ENCODE assay signal across 16 cellular contexts in genomic region chr15:62503451-62503850, GRCh38.
A peak's percentile ranks its signal among the peaks of the same experiment; 100 is the strongest.
DNase-seq lines count a peak whose midpoint lies in the region; ATAC-seq, FAIRE-seq and TF ChIP-seq lines count a peak whose summit lies in the region.
"Had no signal": no experiment of that assay in that cellular context is flagged by ENCODE, and none has a peak within 500 bp of the region (broad histone marks: within the 10 kb centered on the region; RNA-seq: fewer than 3 reads in every experiment).

No MANE protein-coding gene starts in this region.

- H3K9me2 ChIP-seq in Karpas-422 (replicated peaks; ENCODE audit: insufficient read depth, low read length) = no peaks in the 10 kb centered on the region

- H3K36me3 ChIP-seq in HepG2 (replicated peaks in 1 of 2; ENCODE audit: control insufficient read depth in 1 of 2, insufficient read depth in 2 of 2, low read length in 2 of 2) = no peaks in the 10 kb centered on the region
- no peaks in the 10 kb centered on the region for H3K36me3 ChIP-seq in Karpas-422 (ENCODE audit: insufficient read depth, low read length)

- 88% methylated on average over 1 of the region's 1 CpG for WGBS in HepG2 (ENCODE audit: low lambda C conversion rate)

- no peak for TF ChIP-seq EP300 in HepG2 (IDR thresholded peaks at IDR 0.05; ENCODE audit: low read depth in 2 of 2, low read length in 2 of 2)
- no peak for TF ChIP-seq EP300 in HepG2 (CRISPR knock-in tag; IDR thresholded peaks at IDR 0.05; ENCODE audit: borderline replicate concordance)

- H4K20me1 ChIP-seq in HepG2 (ENCODE audit: insufficient read depth, low read length) = no peaks in the 10 kb centered on the region
- no peaks in the 10 kb centered on the region for H4K20me1 ChIP-seq in Karpas-422 (ENCODE audit: insufficient read depth, low read depth, low read length)

- no peak overlapping the region for H3K4me3 ChIP-seq in astrocyte of the cerebellum (ENCODE audit: low read depth, low read length)
- no peak overlapping the region for H3K4me3 ChIP-seq in HepG2 (replicated peaks in 1 of 3; ENCODE audit: insufficient read depth in 1 of 3, low read depth in 2 of 3, low read length in 3 of 3)
- H3K4me3 ChIP-seq in Karpas-422 (ENCODE audit: low read length) = no peak overlapping the region
- H3K4me3 ChIP-seq: skin epidermis had no signal

- H3K27me3 ChIP-seq in HepG2 (ENCODE audit: control insufficient read depth in 1 of 2, insufficient read depth in 2 of 2, low read length in 2 of 2) (no peaks in the 10 kb centered on the region), Karpas-422 (ENCODE audit: low read length) (no peaks in the 10 kb centered on the region)

- POLR2A ChIA-PET in HepG2 (lab: Yijun Ruan, JAX) = no interaction called here

- in situ Hi-C loops in astrocyte of the cerebellum (cut with HindIII; ENCODE audit: low sequenced_read_pairs) = no loop called here
- in situ Hi-C loops in HepG2 (cut with HindIII; ENCODE audit: extremely low pct_ligation_motif_present, low pct_unique_long_range_greater_than_20kb) = no loop called here

- no peaks in the 10 kb centered on the region for H3K9me3 ChIP-seq in HepG2 (ENCODE audit: low read length)
- H3K9me3 ChIP-seq in Karpas-422 (ENCODE audit: low read length) = no peaks in the 10 kb centered on the region

- CTCF ChIA-PET in HepG2 (lab: Yijun Ruan, JAX; ENCODE audit: low intra/inter-chr PET ratio, low total read pairs) = no interaction called here

- intact Hi-C loops in HepG2 (cut with micrococcal nuclease; ENCODE audit: unreplicated experiment) = no loop called here

- H3K79me2 ChIP-seq in HepG2 (ENCODE audit: insufficient read depth, low read length) (no peaks in the 10 kb centered on the region), Karpas-422 (ENCODE audit: low read length) (no peaks in the 10 kb centered on the region)

- H3K9ac ChIP-seq in HepG2 (ENCODE audit: insufficient read depth, low read depth, low read length) = no peak overlapping the region
- no peak overlapping the region for H3K9ac ChIP-seq in Karpas-422 (ENCODE audit: low read length)

- TF ChIP-seq CTCF in astrocyte of the cerebellum (IDR thresholded peaks at IDR 0.05; ENCODE audit: low read depth, low read length, missing control alignments) = no peak
- no peak for TF ChIP-seq CTCF in HepG2 (CRISPR knock-in tag; IDR thresholded peaks at IDR 0.05)

- no peak for FAIRE-seq in HepG2 (lab: Jason Lieb, UNC)
- FAIRE-seq: GM12892 had no signal

- no TSS peak for BruUV-seq in HepG2 (replicated peaks; lab: Mats Ljungman, UMichigan)

- no peak for TF ChIP-seq POLR2A in HepG2 (IDR thresholded peaks at IDR 0.05; ENCODE audit: insufficient read depth in 1 of 2, low read depth in 2 of 2, low read length in 2 of 2)

- ATAC-seq in HepG2 (no peak), GM21619 (IDR thresholded peaks at IDR 0.05; ENCODE audit: unreplicated experiment) (no peak)
- ATAC-seq: activated CD4-positive, alpha-beta T cell treated with anti-CD3 and anti-CD28 coated beads for 36 hours had no signal

- no peak overlapping the region for H3K27ac ChIP-seq in HepG2 (ENCODE audit: extremely low read length, insufficient read depth, low read length)
- no peak overlapping the region for H3K27ac ChIP-seq in Karpas-422 (ENCODE audit: low read length)
- H3K27ac ChIP-seq: skin epidermis had no signal

- DNase-seq in Ammon's horn (ENCODE audit: low spot score) = peak; percentile 47
- peak; percentile 10 for DNase-seq in HK-2 (ENCODE audit: unreplicated experiment)
- DNase-seq in astrocyte of the cerebellum (ENCODE audit: low read depth) = peak; percentile 45
- no peak for DNase-seq in HepG2 (ENCODE audit: low spot score)
- no peak for DNase-seq in SHP77 (lab: John Stamatoyannopoulos, UW)
- DNase-seq in Karpas-422 = no peak
- no peak for DNase-seq in GOT3 (lab: John Stamatoyannopoulos, UW)
- DNase-seq: activated CD4-positive, alpha-beta T cell treated with anti-CD3 and anti-CD28 coated beads for 36 hours; activated effector memory CD4-positive, alpha-beta T cell treated with anti-CD3 and anti-CD28 coated beads, Interleukin-2, amount 50 U/mL, for 16 hours; CD4-positive, alpha-beta T cell; cortex of kidney; NCI-H1930; Right ventricle myocardium superior had no signal

- TF ChIP-seq RAD21 in HepG2 (CRISPR knock-in tag; IDR thresholded peaks at IDR 0.05) = no peak

- no peak overlapping the region for H3K4me2 ChIP-seq in HepG2 (ENCODE audit: low read depth, low read length)
- H3K4me2 ChIP-seq in Karpas-422 (ENCODE audit: low read depth, low read length, poor library complexity, severe bottlenecking) = no peak overlapping the region

- H3K4me1 ChIP-seq in HepG2 (ENCODE audit: insufficient read depth, low read length) = peaks cover 93% of the 10 kb centered on the region
- no peaks in the 10 kb centered on the region for H3K4me1 ChIP-seq in Karpas-422 (ENCODE audit: low read length)

- H2AFZ ChIP-seq in HepG2 (ENCODE audit: low read length) (no peak overlapping the region), Karpas-422 (ENCODE audit: low read length) (no peak overlapping the region)

TF ChIP-seq in HepG2, 621 proteins besides CTCF, POLR2A, EP300 and RAD21:
- no peak for TF ChIP-seq ZNF33A (CRISPR knock-in tag; IDR thresholded peaks at IDR 0.05; ENCODE audit: borderline replicate concordance)
- TF ChIP-seq SRSF9 (IDR thresholded peaks at IDR 0.05; ENCODE audit: borderline replicate concordance, insufficient read depth, low read depth, low read length, poor library complexity, severe bottlenecking) = no peak
- TF ChIP-seq LCORL (IDR thresholded peaks at IDR 0.05) = peak; percentile 65
- no peak for TF ChIP-seq LCORL (CRISPR knock-in tag; IDR thresholded peaks at IDR 0.05)

Comparison
In these comparisons a context has a peak if more than half of its experiments do, and no peak if none do; other contexts are left out.
1. DNase-seq: peak in Ammon's horn (single experiment), HK-2 (single experiment) and astrocyte of the cerebellum (single experiment); none in HepG2 (single experiment), SHP77 (0 of 2), Karpas-422 (single experiment) and GOT3 (single experiment).